ENCODE assay signal across 16 cellular contexts in genomic region chr3:87696276-87697013, GRCh38.
A peak's percentile ranks its signal among the peaks of the same experiment; 100 is the strongest.
DNase-seq lines count a peak whose midpoint lies in the region; ATAC-seq, FAIRE-seq and TF ChIP-seq lines count a peak whose summit lies in the region.
"Had no signal": no experiment of that assay in that cellular context is flagged by ENCODE, and none has a peak within 500 bp of the region (broad histone marks: within the 10 kb centered on the region; RNA-seq: fewer than 3 reads in every experiment).

No MANE protein-coding gene starts in this region.

- no peak for TF ChIP-seq POLR2A in H54 (IDR thresholded peaks at IDR 0.05; ENCODE audit: low read depth, low read length)

- peak overlapping the region; percentile 18; the same call in 1 of the 2 replicates for H2AFZ ChIP-seq in PC-3 (ENCODE audit: low read length)

- H3K27ac Mint-ChIP-seq in endodermal cell, result no peak overlapping the region
- H3K27ac Mint-ChIP-seq in activated CD4-positive, alpha-beta T cell treated with anti-CD3 and anti-CD28 coated beads, Interleukin-2, amount 10 ng/mL, durations not matched to agents 7 days and 5 days, result no peak overlapping the region

- no peaks in the 10 kb centered on the region for H3K79me2 ChIP-seq in PC-3 (ENCODE audit: low read length)

- no peak for TF ChIP-seq CTCF in PC-3 (conservative IDR thresholded peaks at IDR 0.05; ENCODE audit: low read depth, low read length)
- no peak for TF ChIP-seq CTCF in endodermal cell (conservative IDR thresholded peaks at IDR 0.05)

- H3K4me3 Mint-ChIP-seq in endodermal cell, result no peak overlapping the region
- no peak overlapping the region for H3K4me3 Mint-ChIP-seq in activated CD4-positive, alpha-beta T cell treated with anti-CD3 and anti-CD28 coated beads, Interleukin-2, amount 10 ng/mL, durations not matched to agents 7 days and 5 days

- H3K9ac ChIP-seq in PC-3 (ENCODE audit: low read length), result no peak overlapping the region
- H3K9ac ChIP-seq in endodermal cell (ENCODE audit: extremely low read depth, low read length, poor library complexity, severe bottlenecking), result no peak overlapping the region

- no peaks in the 10 kb centered on the region for H3F3A ChIP-seq in PC-3 (ENCODE audit: low read length, unreplicated experiment)

- BruUV-seq in PC-3 (replicated peaks; lab: Mats Ljungman, UMichigan), result no TSS peak

- no peaks in the 10 kb centered on the region for H3K9me2 ChIP-seq in PC-3 (replicated peaks; ENCODE audit: low read length)

- intact Hi-C loops in PC-3 (cut with micrococcal nuclease), result no loop called here

- CTCF ChIA-PET in PC-3 (lab: Charles Lee), result no interaction called here
- CTCF ChIA-PET in activated CD4-positive, alpha-beta T cell treated with anti-CD3 and anti-CD28 coated beads, Interleukin-2, amount 10 ng/mL, durations not matched to agents 7 days and 5 days (lab: Charles Lee), result no interaction called here

- no peaks in the 10 kb centered on the region for H3K36me3 Mint-ChIP-seq in endodermal cell (ENCODE audit: low read depth)
- no peaks in the 10 kb centered on the region for H3K36me3 Mint-ChIP-seq in activated CD4-positive, alpha-beta T cell treated with anti-CD3 and anti-CD28 coated beads, Interleukin-2, amount 10 ng/mL, durations not matched to agents 7 days and 5 days (ENCODE audit: low read depth)

- no peak for FAIRE-seq in H54 (lab: Jason Lieb, UNC)
- FAIRE-seq: RCC 7860 had no signal

- no peaks in the 10 kb centered on the region for H3K27me3 ChIP-seq in PC-3 (ENCODE audit: low read length)
- H3K27me3 ChIP-seq in endodermal cell (ENCODE audit: control insufficient read depth, insufficient read depth, low read length, poor library complexity, severe bottlenecking), result no peaks in the 10 kb centered on the region

- no peaks in the 10 kb centered on the region for H3K27me3 Mint-ChIP-seq in endodermal cell (ENCODE audit: insufficient read depth)
- H3K27me3 Mint-ChIP-seq in activated CD4-positive, alpha-beta T cell treated with anti-CD3 and anti-CD28 coated beads, Interleukin-2, amount 10 ng/mL, durations not matched to agents 7 days and 5 days, result no peaks in the 10 kb centered on the region

- no peaks in the 10 kb centered on the region for H3K4me1 Mint-ChIP-seq in endodermal cell
- H3K4me1 Mint-ChIP-seq in activated CD4-positive, alpha-beta T cell treated with anti-CD3 and anti-CD28 coated beads, Interleukin-2, amount 10 ng/mL, durations not matched to agents 7 days and 5 days, result no peaks in the 10 kb centered on the region

- H3K4me3 ChIP-seq in PC-3 (ENCODE audit: low read length) (no peak overlapping the region), endodermal cell (ENCODE audit: low read length) (no peak overlapping the region)

- no peaks in the 10 kb centered on the region for H4K20me1 ChIP-seq in PC-3 (ENCODE audit: low read length)

- peak; percentile 4 for DNase-seq in NCI-H748 (lab: John Stamatoyannopoulos, UW; ENCODE audit: unreplicated experiment)
- no peak for DNase-seq in NCI-H748 treated with DMSO at 0.1 percent for 48 hours (lab: John Stamatoyannopoulos, UW)
- peak; percentile 52 for DNase-seq in PC-3
- DNase-seq in endodermal cell, result peak; percentile 47
- DNase-seq in NOMO-1 (lab: John Stamatoyannopoulos, UW; ENCODE audit: unreplicated experiment in 2 of 2), result no peak
- DNase-seq in ecto neural progenitor cell (ENCODE audit: low spot score), result no peak
- DNase-seq in activated CD4-positive, alpha-beta T cell treated with anti-CD3 and anti-CD28 coated beads, Interleukin-2, amount 10 ng/mL, durations not matched to agents 7 days and 5 days, result no peak
- DNase-seq in H54 (ENCODE audit: insufficient read length, low spot score), result no peak
- DNase-seq: Calu3, GOT3, Karpas-422, NCI-H1105 treated with DMSO at 0.1 percent for 48 hours, NCI-H2029, NCI-H526 treated with DMSO at 0.1 percent for 48 hours, SIG-M5 had no signal

- ATAC-seq in PC-3, result peak; percentile 63

- no peaks in the 10 kb centered on the region for H3K9me3 ChIP-seq in PC-3 (ENCODE audit: low read length)
- H3K9me3 ChIP-seq in endodermal cell (ENCODE audit: control insufficient read depth, low read length), result no peaks in the 10 kb centered on the region

- no peaks in the 10 kb centered on the region for H3K9me3 Mint-ChIP-seq in endodermal cell
- no peaks in the 10 kb centered on the region for H3K9me3 Mint-ChIP-seq in activated CD4-positive, alpha-beta T cell treated with anti-CD3 and anti-CD28 coated beads, Interleukin-2, amount 10 ng/mL, durations not matched to agents 7 days and 5 days

- no peak overlapping the region for H3K4me2 ChIP-seq in PC-3 (ENCODE audit: low read length)

- no peak overlapping the region for H3K27ac ChIP-seq in PC-3 (ENCODE audit: low read length)
- H3K27ac ChIP-seq in endodermal cell (ENCODE audit: low read depth, low read length), result no peak overlapping the region

- POLR2A ChIA-PET in PC-3 (lab: Charles Lee; ENCODE audit: unreplicated experiment), result no interaction called here
- POLR2A ChIA-PET in activated CD4-positive, alpha-beta T cell treated with anti-CD3 and anti-CD28 coated beads, Interleukin-2, amount 10 ng/mL, durations not matched to agents 7 days and 5 days (lab: Charles Lee), result no interaction called here

- 85 to 89% methylated on average over 3 to 5 of the region's 6 CpGs for whole genome bisulfite sequencing in endodermal cell (ENCODE audit: insufficient coverage in 1 of 2, insufficient read length in 1 of 2), 2 experiments

- no peaks in the 10 kb centered on the region for H3K36me3 ChIP-seq in PC-3 (ENCODE audit: low read depth, low read length)
- no peaks in the 10 kb centered on the region for H3K36me3 ChIP-seq in endodermal cell (ENCODE audit: control insufficient read depth, insufficient read depth, low read length)

- H3K4me1 ChIP-seq in PC-3 (ENCODE audit: insufficient read depth, low read length), result no peaks in the 10 kb centered on the region; the same call in 1 of the 2 replicates
- H3K4me1 ChIP-seq in endodermal cell (ENCODE audit: control insufficient read depth, insufficient read depth, low read length), result no peaks in the 10 kb centered on the region

Comparison
In these comparisons a context has a peak if more than half of its experiments do, and no peak if none do; other contexts are left out.
1. DNase-seq: peak in NCI-H748 (single experiment), PC-3 (single experiment) and endodermal cell (single experiment); none in NCI-H748 treated with DMSO at 0.1 percent for 48 hours (single experiment), NOMO-1 (0 of 2), ecto neural progenitor cell (single experiment), activated CD4-positive, alpha-beta T cell treated with anti-CD3 and anti-CD28 coated beads, Interleukin-2, amount 10 ng/mL, durations not matched to agents 7 days and 5 days (single experiment) and H54 (single experiment).